18 cellular contexts compared by ENCODE assay signal in the genomic region with DNA sequence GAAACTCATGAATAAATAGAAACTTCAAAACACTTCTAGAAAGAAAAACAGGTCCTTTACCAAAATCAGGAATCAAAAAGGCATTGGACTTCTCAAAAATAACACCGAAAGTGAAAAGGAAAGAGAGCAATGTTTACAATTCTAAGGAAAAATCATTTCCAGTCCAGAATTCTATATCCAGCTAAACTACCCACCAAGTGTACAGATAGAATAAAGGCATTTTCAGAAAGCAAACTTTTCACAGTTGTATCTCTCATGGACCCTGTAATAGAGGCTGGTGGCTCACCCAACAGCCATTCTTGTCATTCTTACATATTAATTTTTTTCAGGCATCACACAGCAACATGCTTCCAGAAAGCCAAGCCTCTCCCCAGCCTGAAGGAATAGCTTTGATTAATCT.
DNase-seq lines count a peak whose midpoint lies in the region; ATAC-seq and TF ChIP-seq lines count a peak whose summit lies in the region.
"Had no signal": no experiment of that assay in that cellular context is flagged by ENCODE, and none has a peak within 500 bp of the region (broad histone marks: within the 10 kb centered on the region; RNA-seq: fewer than 3 reads in every experiment).

No MANE protein-coding gene starts in this region.

- TF ChIP-seq CTCF in HEK293 (tag by site-specific recombination; IDR thresholded peaks at IDR 0.05): no peak
- TF ChIP-seq CTCF in endodermal cell (conservative IDR thresholded peaks at IDR 0.05): no peak

- peaks cover 36% of the 10 kb centered on the region for H3K27me3 Mint-ChIP-seq in endodermal cell (ENCODE audit: insufficient read depth)

- H3K27ac ChIP-seq in BLaER1 (no peak overlapping the region), HEK293 (ENCODE audit: extremely low read depth, low read depth, low read length) (no peak overlapping the region), endodermal cell (ENCODE audit: low read depth, low read length) (no peak overlapping the region)
- H3K27ac ChIP-seq: BLaER1 treated with 17β-estradiol and CSF1 and Interleukin-3, amounts not matched to agents 10 nM and 100 nM; C4-2B had no signal

- no peaks in the 10 kb centered on the region for H3K4me1 Mint-ChIP-seq in endodermal cell

- H3K36me3 ChIP-seq in BLaER1 (no peaks in the 10 kb centered on the region; the same call in 1 of the 2 replicates), HEK293 (ENCODE audit: control insufficient read depth in 2 of 2, insufficient read depth in 1 of 2, low read length in 2 of 2) (no peaks in the 10 kb centered on the region), adipocyte (ENCODE audit: control insufficient read depth, insufficient read depth, low read length, severe bottlenecking) (no peaks in the 10 kb centered on the region), endodermal cell (ENCODE audit: control insufficient read depth, insufficient read depth, low read length) (no peaks in the 10 kb centered on the region)
- H3K36me3 ChIP-seq: BE2C; BLaER1 treated with 17β-estradiol and CSF1 and Interleukin-3, amounts not matched to agents 10 nM and 100 nM had no signal

- H3K4me3 ChIP-seq in BLaER1: 0 out of 2 replicates have a peak overlapping the region, but pooled peaks have one; percentile 9
- H3K4me3 ChIP-seq in HEK293 (ENCODE audit: low read depth, low read length): no peak overlapping the region
- H3K4me3 ChIP-seq in adipocyte (ENCODE audit: low read length): peak overlapping the region; percentile 51
- peak overlapping the region; percentile 17 for H3K4me3 ChIP-seq in endodermal cell (ENCODE audit: low read length)

- H3K9me3 ChIP-seq in BLaER1 (peaks cover 58% of the 10 kb centered on the region), HEK293 (ENCODE audit: control insufficient read depth, insufficient read depth, low read depth, low read length) (no peaks in the 10 kb centered on the region), adipocyte (ENCODE audit: control insufficient read depth, low read length) (peaks cover 53% of the 10 kb centered on the region), endodermal cell (ENCODE audit: control insufficient read depth, low read length) (peaks cover 29% of the 10 kb centered on the region)

- CTCF ChIA-PET in HEK293 (lab: Yijun Ruan, JAX): interaction anchor here (1.0 kb wide), 1 partner anchor 169 kb away, joined by 4 read pairs; no protein-coding TSS in a partner anchor

- H3K27me3 ChIP-seq in BLaER1: no peaks in the 10 kb centered on the region
- H3K27me3 ChIP-seq in adipocyte (replicated peaks; ENCODE audit: control insufficient read depth, insufficient read depth, low read length): peaks cover 28% of the 10 kb centered on the region
- H3K27me3 ChIP-seq in endodermal cell (ENCODE audit: control insufficient read depth, insufficient read depth, low read length, poor library complexity, severe bottlenecking): no peaks in the 10 kb centered on the region
- H3K27me3 ChIP-seq: BE2C; BLaER1 treated with 17β-estradiol and CSF1 and Interleukin-3, amounts not matched to agents 10 nM and 100 nM had no signal

- H3K4me1 ChIP-seq in BLaER1: peaks cover 25% of the 10 kb centered on the region
- H3K4me1 ChIP-seq in HEK293 (ENCODE audit: control insufficient read depth, insufficient read depth, low read length): peaks cover 9% of the 10 kb centered on the region
- no peaks in the 10 kb centered on the region for H3K4me1 ChIP-seq in adipocyte (ENCODE audit: control insufficient read depth, insufficient read depth, low read length)
- no peaks in the 10 kb centered on the region for H3K4me1 ChIP-seq in endodermal cell (ENCODE audit: control insufficient read depth, insufficient read depth, low read length)
- H3K4me1 ChIP-seq: Caco-2 had no signal

- no peak for DNase-seq in adipocyte (ENCODE audit: low read depth)
- no peak for DNase-seq in endodermal cell
- DNase-seq in activated T-cell treated with anti-CD3 and anti-CD28 coated beads, Interleukin-2, amount 50 U/mL, for 1 hour: no peak
- no peak for DNase-seq in iPS-NIHi11 (ENCODE audit: low spot score)
- DNase-seq: 8988T; ACHN; BE2C; Caco-2; Calu3; CD4-positive, alpha-beta T cell; CD8-positive, alpha-beta T cell; DMS79 treated with DMSO at 0.1 percent for 48 hours; GF-D8 had no signal

- H3K9ac ChIP-seq in BLaER1 (no peak overlapping the region), adipocyte (ENCODE audit: low read length) (no peak overlapping the region), endodermal cell (ENCODE audit: extremely low read depth, low read length, poor library complexity, severe bottlenecking) (no peak overlapping the region)
- H3K9ac ChIP-seq: BLaER1 treated with 17β-estradiol and CSF1 and Interleukin-3, amounts not matched to agents 10 nM and 100 nM had no signal

- H3K27ac Mint-ChIP-seq in endodermal cell: no peak overlapping the region
- H3K27ac Mint-ChIP-seq: CD4-positive, alpha-beta T cell; CD8-positive, alpha-beta T cell had no signal

- POLR2A ChIA-PET in HEK293 (lab: Yijun Ruan, JAX): no interaction called here

- 100% methylated on average over 1 of the region's 1 CpG for WGBS in endodermal cell (ENCODE audit: insufficient coverage in 1 of 2, insufficient read length in 1 of 2), 2 experiments

- peaks cover 5% of the 10 kb centered on the region for H3K36me3 Mint-ChIP-seq in endodermal cell (ENCODE audit: low read depth)

- no peak for ATAC-seq in GM18517 (IDR thresholded peaks at IDR 0.05; ENCODE audit: unreplicated experiment)
- ATAC-seq: CD8-positive, alpha-beta T cell had no signal

- no peak overlapping the region for H3K4me2 ChIP-seq in BLaER1
- H3K4me2 ChIP-seq: BLaER1 treated with 17β-estradiol and CSF1 and Interleukin-3, amounts not matched to agents 10 nM and 100 nM had no signal

- peaks cover 13% of the 10 kb centered on the region for H4K20me1 ChIP-seq in BLaER1

- no peak overlapping the region for H3K4me3 Mint-ChIP-seq in endodermal cell
- H3K4me3 Mint-ChIP-seq: CD4-positive, alpha-beta T cell; CD8-positive, alpha-beta T cell had no signal

- peaks cover 42% of the 10 kb centered on the region for H3K9me3 Mint-ChIP-seq in endodermal cell

TF ChIP-seq in HEK293, 187 proteins besides CTCF, POLR2A, EP300 and RAD21:
- TF ChIP-seq SETDB1 (IDR thresholded peaks at IDR 0.05; ENCODE audit: insufficient read length, low read length): peak; percentile 88
- TF ChIP-seq ZNF138 (tag by site-specific recombination; IDR thresholded peaks at IDR 0.05; ENCODE audit: borderline replicate concordance): no peak
- no peak for TF ChIP-seq ZFP69B (tag by site-specific recombination; IDR thresholded peaks at IDR 0.05)
- TF ChIP-seq TRIM28 (IDR thresholded peaks at IDR 0.05; ENCODE audit: borderline replicate concordance, low read length): peak; percentile 59; the same call in 1 of the 2 replicates
- no peak for TF ChIP-seq ZBTB49 (tag by site-specific recombination; IDR thresholded peaks at IDR 0.05; ENCODE audit: low read depth)
- TF ChIP-seq ZNF629 (tag by site-specific recombination; IDR thresholded peaks at IDR 0.05): no peak
TF ChIP-seq in HEK293: peak in this region for 2.
